ENCODE assay signal across 18 cellular contexts in genomic region chr2:9715238-9715637, GRCh38.
"Had no signal": no experiment of that assay in that cellular context is flagged by ENCODE, and none has a peak within 500 bp of the region (broad histone marks: within the 10 kb centered on the region; RNA-seq: fewer than 3 reads in every experiment).

No MANE protein-coding gene starts in this region.

- H3K4me1 ChIP-seq: tibial nerve had no signal

- H3K27ac ChIP-seq: epithelial cell of prostate, SK-N-MC, tibial nerve had no signal

- H3K4me3 ChIP-seq: SK-N-MC, tibial nerve had no signal

- DNase-seq: activated CD4-positive, alpha-beta memory T cell treated with anti-CD3 and anti-CD28 coated beads for 36 hours; activated CD4-positive, alpha-beta T cell treated with anti-CD3 and anti-CD28 coated beads for 4 hours; amygdala; effector memory CD8-positive, alpha-beta T cell; foreskin melanocyte; hypothalamus; naive thymus-derived CD8-positive, alpha-beta T cell; nucleus accumbens; posterior cingulate gyrus; stimulated activated CD4-positive, alpha-beta T cell treated with anti-CD3 and anti-CD28 coated beads, Interleukin-2, amount 100 ng/mL, for 24 hours; stimulated activated naive CD8-positive, alpha-beta T cell treated with anti-CD3 and anti-CD28 coated beads, Interleukin-15, Interleukin-2, amounts not matched to agents 100 U/mL and 50 U/mL, for 24 hours; substantia nigra had no signal

- H3K9me3 ChIP-seq: tibial nerve had no signal

- ATAC-seq: effector memory CD8-positive, alpha-beta T cell; left lobe of liver; naive thymus-derived CD8-positive, alpha-beta T cell; stimulated activated naive CD8-positive, alpha-beta T cell treated with anti-CD3 and anti-CD28 coated beads, Interleukin-15, Interleukin-2, amounts not matched to agents 100 U/mL and 50 U/mL, for 24 hours had no signal

- H3K36me3 ChIP-seq: tibial nerve had no signal

- FAIRE-seq: keratinocyte, TTC549 had no signal

- H3K27me3 ChIP-seq: tibial nerve had no signal
